ENCODE assay signal across 8 cellular contexts in genomic region chr17:81508639-81509047, GRCh38. TPM values are rescaled to one million over a fixed set of nuclear protein-coding genes. Genes with fewer than 3 reads are reported as not detected.
DNase-seq lines count a peak whose midpoint lies in the region; ATAC-seq and TF ChIP-seq lines count a peak whose summit lies in the region.

No MANE protein-coding gene starts in this region.

- no peak for ATAC-seq in GM18858 (IDR thresholded peaks at IDR 0.05; ENCODE audit: unreplicated experiment)

- peak overlapping the region; percentile 99 for H3K4me3 ChIP-seq in thymus (ENCODE audit: low read length)

- peaks cover 1% of the 10 kb centered on the region for H3K9me3 Mint-ChIP-seq in activated naive CD8-positive, alpha-beta T cell treated with anti-CD3 and anti-CD28 coated beads for 36 hours

- peaks cover 21% of the 10 kb centered on the region for H3K4me1 Mint-ChIP-seq in activated naive CD8-positive, alpha-beta T cell treated with anti-CD3 and anti-CD28 coated beads for 36 hours

- H3K36me3 Mint-ChIP-seq in activated naive CD8-positive, alpha-beta T cell treated with anti-CD3 and anti-CD28 coated beads for 36 hours, result peaks cover 43% of the 10 kb centered on the region

- H3K27ac Mint-ChIP-seq in activated naive CD8-positive, alpha-beta T cell treated with anti-CD3 and anti-CD28 coated beads for 36 hours, result peak overlapping the region; percentile 93

- H3K27me3 ChIP-seq in thymus (ENCODE audit: control insufficient read depth, insufficient read depth), result no peaks in the 10 kb centered on the region

- H3K9me3 ChIP-seq in thymus (ENCODE audit: control insufficient read depth), result no peaks in the 10 kb centered on the region

- H3K4me1 ChIP-seq in thymus (ENCODE audit: control insufficient read depth, insufficient read depth, low read length), result peaks cover 12% of the 10 kb centered on the region

- H3K27ac ChIP-seq in 22Rv1, result peak overlapping the region; percentile 100
- H3K27ac ChIP-seq in thymus (ENCODE audit: low read depth), result no peak overlapping the region

- 96% methylated on average over 8 of the region's 8 CpGs for WGBS in thymus

- no peak for TF ChIP-seq CTCF in 22Rv1 (IDR thresholded peaks at IDR 0.05)

- peak overlapping the region; percentile 96 for H3K4me3 Mint-ChIP-seq in activated naive CD8-positive, alpha-beta T cell treated with anti-CD3 and anti-CD28 coated beads for 36 hours

- peaks cover 37% of the 10 kb centered on the region for H3K36me3 ChIP-seq in thymus (ENCODE audit: control insufficient read depth, insufficient read depth)

- DNase-seq in HS-5 (ENCODE audit: low read depth) (peak; percentile 45), islet precursor cell (peak; percentile 83), dedifferentiated amniotic fluid mesenchymal stem cell (ENCODE audit: extremely low spot score) (no peak), SKM-1 (lab: John Stamatoyannopoulos, UW; ENCODE audit: unreplicated experiment) (no peak)
- DNase-seq in activated naive CD8-positive, alpha-beta T cell treated with anti-CD3 and anti-CD28 coated beads for 36 hours, result no peak

- peaks cover 11% of the 10 kb centered on the region for H3K27me3 Mint-ChIP-seq in activated naive CD8-positive, alpha-beta T cell treated with anti-CD3 and anti-CD28 coated beads for 36 hours

RNA-seq across cellular contexts. Expression of gene ACTG1, which starts 4.0 kb away (rescaled TPM):
- total RNA-seq in activated naive CD8-positive, alpha-beta T cell treated with anti-CD3 and anti-CD28 coated beads for 36 hours, result 1,000 to 10,000 TPM; 4,989 to 4,998 TPM
- polyA plus RNA-seq in thymus, result 2,739 TPM

RNA-seq across cellular contexts. Expression of gene FSCN2, which starts 19.5 kb away (rescaled TPM):
- under 1 TPM; 0.29 to 0.36 TPM for total RNA-seq in activated naive CD8-positive, alpha-beta T cell treated with anti-CD3 and anti-CD28 coated beads for 36 hours
- 0.87 TPM for polyA plus RNA-seq in thymus

RNA-seq across cellular contexts. Expression of gene FAAP100, which starts 43.5 kb away (rescaled TPM):
- 10 to 100 TPM; 48.1 to 51.1 TPM for total RNA-seq in activated naive CD8-positive, alpha-beta T cell treated with anti-CD3 and anti-CD28 coated beads for 36 hours
- polyA plus RNA-seq in thymus, result 43.9 TPM

Comparison
In these comparisons a context has a peak if more than half of its experiments do, and no peak if none do; other contexts are left out.
1. DNase-seq: peak in HS-5 (single experiment) and islet precursor cell (single experiment); none in activated naive CD8-positive, alpha-beta T cell treated with anti-CD3 and anti-CD28 coated beads for 36 hours (single experiment), dedifferentiated amniotic fluid mesenchymal stem cell (single experiment) and SKM-1 (single experiment).